Comparison of ENCODE assay signal across 8 cellular contexts in genomic region chr1:121263807-121264244, GRCh38.
DNase-seq lines count a peak whose midpoint lies in the region; ATAC-seq and TF ChIP-seq lines count a peak whose summit lies in the region.
"Not testable (repeated sequence)": the region's sequence is repeated elsewhere in the genome, so short reads cannot be mapped to it uniquely, and the experiment has no call there.

No MANE protein-coding gene starts in this region.

- H3K27ac Mint-ChIP-seq in activated naive CD8-positive, alpha-beta T cell treated with anti-CD3 and anti-CD28 coated beads, Interleukin-2, amount 10 ng/mL, durations not matched to agents 7 days and 5 days: peak overlapping the region; percentile 42

- H3K27me3 Mint-ChIP-seq in activated naive CD8-positive, alpha-beta T cell treated with anti-CD3 and anti-CD28 coated beads, Interleukin-2, amount 10 ng/mL, durations not matched to agents 7 days and 5 days: not testable (repeated sequence)

- H3K36me3 ChIP-seq in RWPE2 (ENCODE audit: low read depth): not testable (repeated sequence)

- not testable (repeated sequence) for H3K4me3 Mint-ChIP-seq in activated naive CD8-positive, alpha-beta T cell treated with anti-CD3 and anti-CD28 coated beads, Interleukin-2, amount 10 ng/mL, durations not matched to agents 7 days and 5 days

- not testable (repeated sequence) for DNase-seq in RWPE2 (ENCODE audit: low spot score); activated naive CD8-positive, alpha-beta T cell treated with anti-CD3 and anti-CD28 coated beads, Interleukin-2, amount 10 ng/mL, durations not matched to agents 7 days and 5 days
- DNase-seq in glomerular visceral epithelial cell (ENCODE audit: extremely low spot score): peak; percentile 53
- peak; percentile 1 for DNase-seq in stimulated activated CD4-positive, alpha-beta T cell treated with anti-CD3 and anti-CD28 coated beads, Interleukin-1b, Interleukin-23, amount 100 ng/mL, for 48 hours

- not testable (repeated sequence) for H3K9me3 ChIP-seq in RWPE2 (ENCODE audit: severe bottlenecking)

- H3K9me3 Mint-ChIP-seq in activated naive CD8-positive, alpha-beta T cell treated with anti-CD3 and anti-CD28 coated beads, Interleukin-2, amount 10 ng/mL, durations not matched to agents 7 days and 5 days: not testable (repeated sequence)

- H3K4me1 ChIP-seq in RWPE2 (ENCODE audit: insufficient read depth, poor library complexity, severe bottlenecking): not testable (repeated sequence)

- H3K27me3 ChIP-seq in RWPE2 (ENCODE audit: insufficient read depth, poor library complexity, severe bottlenecking): not testable (repeated sequence)

- POLR2A ChIA-PET in activated naive CD8-positive, alpha-beta T cell treated with anti-CD3 and anti-CD28 coated beads, Interleukin-2, amount 10 ng/mL, durations not matched to agents 7 days and 5 days (lab: Charles Lee): not testable (repeated sequence)

- ATAC-seq in GM18499 (IDR thresholded peaks at IDR 0.05; ENCODE audit: insufficient read depth, unreplicated experiment): peak; percentile 64
- peak; percentile 71 for ATAC-seq in GM21360 (IDR thresholded peaks at IDR 0.05; ENCODE audit: unreplicated experiment)
- ATAC-seq in HG02840 (IDR thresholded peaks at IDR 0.05; ENCODE audit: low FRiP score, unreplicated experiment): peak; percentile 76
- peak; percentile 68 for ATAC-seq in HG03469 (IDR thresholded peaks at IDR 0.05; ENCODE audit: unreplicated experiment)
- peak; percentile 87 for ATAC-seq in RWPE2 (ENCODE audit: low read depth)
- peak; percentile 86 for ATAC-seq in activated naive CD8-positive, alpha-beta T cell treated with anti-CD3 and anti-CD28 coated beads, Interleukin-2, amount 10 ng/mL, durations not matched to agents 7 days and 5 days (ENCODE audit: low read depth)

- H3K36me3 Mint-ChIP-seq in activated naive CD8-positive, alpha-beta T cell treated with anti-CD3 and anti-CD28 coated beads, Interleukin-2, amount 10 ng/mL, durations not matched to agents 7 days and 5 days: not testable (repeated sequence)

- not testable (repeated sequence) for H3K27ac ChIP-seq in RWPE2 (ENCODE audit: poor library complexity, severe bottlenecking)

- not testable (repeated sequence) for TF ChIP-seq CTCF in RWPE2 (IDR thresholded peaks at IDR 0.05; ENCODE audit: poor library complexity, severe bottlenecking)

- H3K4me3 ChIP-seq in RWPE2 (ENCODE audit: severe bottlenecking): not testable (repeated sequence)

- H3K4me1 Mint-ChIP-seq in activated naive CD8-positive, alpha-beta T cell treated with anti-CD3 and anti-CD28 coated beads, Interleukin-2, amount 10 ng/mL, durations not matched to agents 7 days and 5 days: not testable (repeated sequence)
